ENCODE assay signal across 28 cellular contexts in genomic region chr1:25733271-25733670, GRCh38.
"Had no signal": no experiment of that assay in that cellular context is flagged by ENCODE, and none has a peak within 500 bp of the region (broad histone marks: within the 10 kb centered on the region; RNA-seq: fewer than 3 reads in every experiment).

No MANE protein-coding gene starts in this region.

- H3K36me3 ChIP-seq: left lung, ovary, prostate gland, stomach, thyroid gland, upper lobe of left lung, WERI-Rb-1 had no signal

- DNase-seq: activated CD4-positive, alpha-beta memory T cell treated with anti-CD3 and anti-CD28 coated beads for 36 hours; activated CD4-positive, alpha-beta T cell treated with anti-CD3 and anti-CD28 coated beads, Interleukin-2, amount 10 ng/mL, durations not matched to agents 24 days and 14 days; activated CD4-positive, CD25-positive, alpha-beta regulatory T cell treated with anti-CD3 and anti-CD28 coated beads, Interleukin-2, amount 50 U/mL, for 72 hours; activated CD8-positive, alpha-beta memory T cell treated with anti-CD3 and anti-CD28 coated beads, Interleukin-2, amount 50 U/mL, for 4 hours; activated gamma-delta T cell treated with Interleukin-2 at 50 U/mL for 16 hours; activated naive CD8-positive, alpha-beta T cell treated with anti-CD3 and anti-CD28 coated beads, Interleukin-2, amount 10 ng/mL, durations not matched to agents 7 days and 5 days; activated T-cell treated with anti-CD3 and anti-CD28 coated beads, Interleukin-2, amount 50 U/mL, for 1 hour; amniotic stem cell; effector CD4-positive, alpha-beta T cell; left lung; mesendoderm; retina; stimulated activated CD4-positive, alpha-beta T cell treated with anti-CD3 and anti-CD28 coated beads, Interleukin-15, amount 100 ng/mL, for 24 hours; stimulated activated CD4-positive, alpha-beta T cell treated with anti-CD3 and anti-CD28 coated beads, Interleukin-2, amount 100 ng/mL, for 24 hours; stimulated activated naive B cell treated with anti-CD40 and anti-IgM and Interleukin-4, amounts not matched to agents 10 μg/mL and 1 μg/mL and 100 μg/mL, for 72 hours; stomach; T-helper 9 cell; thyroid gland; upper lobe of left lung; WERI-Rb-1 had no signal

- ATAC-seq: left lung; natural killer cell treated with Interleukin-12 subunit alpha and Interleukin-12 subunit beta and Interleukin-15 and Interleukin-18, amount 100 ng/mL, for 72 hours; stimulated activated naive B cell treated with anti-CD40 and anti-IgM and Interleukin-4, amounts not matched to agents 10 μg/mL and 1 μg/mL and 100 μg/mL, for 72 hours had no signal

- H3K27me3 ChIP-seq: left lung, ovary, stomach, thyroid gland, upper lobe of left lung had no signal

- H3K36me3 Mint-ChIP-seq: activated CD4-positive, alpha-beta memory T cell treated with anti-CD3 and anti-CD28 coated beads for 36 hours; natural killer cell treated with Interleukin-12 subunit alpha and Interleukin-12 subunit beta and Interleukin-15 and Interleukin-18, amount 100 ng/mL, for 72 hours; stimulated activated naive B cell treated with anti-CD40 and anti-IgM and Interleukin-4, amounts not matched to agents 10 μg/mL and 1 μg/mL and 100 μg/mL, for 72 hours had no signal

- H3K9me3 Mint-ChIP-seq: activated CD4-positive, alpha-beta memory T cell treated with anti-CD3 and anti-CD28 coated beads for 36 hours; activated CD4-positive, alpha-beta T cell treated with anti-CD3 and anti-CD28 coated beads, Interleukin-2, amount 10 ng/mL, durations not matched to agents 24 days and 14 days; activated naive CD8-positive, alpha-beta T cell treated with anti-CD3 and anti-CD28 coated beads, Interleukin-2, amount 10 ng/mL, durations not matched to agents 7 days and 5 days; activated T-helper 1 cell treated with anti-CD3 and anti-CD28 coated beads, Interleukin-12 subunit alpha, Interleukin-12 subunit beta, Interleukin-2, Interleukin-4 antibody, amounts not matched to agents 30 ng/mL and 10 ng/mL and 1 ng/mL, durations not matched to agents 14 hours and 24 hours and 36 hours; central memory CD8-positive, alpha-beta T cell; dendritic cell treated with granulocyte-macrophage colony-stimulating factor and Interleukin-4, amounts not matched to agents 40 ng/mL and 50 ng/mL, for 4 days; natural killer cell treated with Interleukin-12 subunit alpha and Interleukin-12 subunit beta and Interleukin-15 and Interleukin-18, amount 100 ng/mL, for 72 hours had no signal

- H3K27ac Mint-ChIP-seq: activated CD4-positive, alpha-beta memory T cell treated with anti-CD3 and anti-CD28 coated beads for 36 hours; activated CD4-positive, alpha-beta T cell treated with anti-CD3 and anti-CD28 coated beads, Interleukin-2, amount 10 ng/mL, durations not matched to agents 24 days and 14 days; activated naive CD8-positive, alpha-beta T cell treated with anti-CD3 and anti-CD28 coated beads, Interleukin-2, amount 10 ng/mL, durations not matched to agents 7 days and 5 days; activated T-helper 1 cell treated with anti-CD3 and anti-CD28 coated beads, Interleukin-12 subunit alpha, Interleukin-12 subunit beta, Interleukin-2, Interleukin-4 antibody, amounts not matched to agents 30 ng/mL and 10 ng/mL and 1 ng/mL, durations not matched to agents 14 hours and 24 hours and 36 hours; dendritic cell treated with granulocyte-macrophage colony-stimulating factor and Interleukin-4, amounts not matched to agents 40 ng/mL and 50 ng/mL, for 4 days; natural killer cell treated with Interleukin-12 subunit alpha and Interleukin-12 subunit beta and Interleukin-15 and Interleukin-18, amount 100 ng/mL, for 72 hours; stimulated activated naive B cell treated with anti-CD40 and anti-IgM and Interleukin-4, amounts not matched to agents 10 μg/mL and 1 μg/mL and 100 μg/mL, for 72 hours had no signal

- H3K27me3 Mint-ChIP-seq: activated CD4-positive, alpha-beta memory T cell treated with anti-CD3 and anti-CD28 coated beads for 36 hours; central memory CD8-positive, alpha-beta T cell; dendritic cell treated with granulocyte-macrophage colony-stimulating factor and Interleukin-4, amounts not matched to agents 40 ng/mL and 50 ng/mL, for 4 days had no signal

- H3K4me3 Mint-ChIP-seq: activated CD4-positive, alpha-beta memory T cell treated with anti-CD3 and anti-CD28 coated beads for 36 hours; activated CD4-positive, alpha-beta T cell treated with anti-CD3 and anti-CD28 coated beads, Interleukin-2, amount 10 ng/mL, durations not matched to agents 24 days and 14 days; activated naive CD8-positive, alpha-beta T cell treated with anti-CD3 and anti-CD28 coated beads, Interleukin-2, amount 10 ng/mL, durations not matched to agents 7 days and 5 days; activated T-helper 1 cell treated with anti-CD3 and anti-CD28 coated beads, Interleukin-12 subunit alpha, Interleukin-12 subunit beta, Interleukin-2, Interleukin-4 antibody, amounts not matched to agents 30 ng/mL and 10 ng/mL and 1 ng/mL, durations not matched to agents 14 hours and 24 hours and 36 hours; central memory CD8-positive, alpha-beta T cell; dendritic cell treated with granulocyte-macrophage colony-stimulating factor and Interleukin-4, amounts not matched to agents 40 ng/mL and 50 ng/mL, for 4 days; natural killer cell treated with Interleukin-12 subunit alpha and Interleukin-12 subunit beta and Interleukin-15 and Interleukin-18, amount 100 ng/mL, for 72 hours; stimulated activated naive B cell treated with anti-CD40 and anti-IgM and Interleukin-4, amounts not matched to agents 10 μg/mL and 1 μg/mL and 100 μg/mL, for 72 hours had no signal

- H3K9me3 ChIP-seq: left lung, ovary, prostate gland, stomach, thyroid gland, upper lobe of left lung had no signal

- H3K4me3 ChIP-seq: left lung, lung, ovary, prostate gland, smooth muscle cell, stomach, thyroid gland, upper lobe of left lung had no signal

- H3K27ac ChIP-seq: left lung, ovary, prostate gland, stomach, upper lobe of left lung, WERI-Rb-1 had no signal
